15 cellular contexts compared by ENCODE assay signal in genomic region chr6:13415276-13415675, GRCh38.
"Had no signal": no experiment of that assay in that cellular context is flagged by ENCODE, and none has a peak within 500 bp of the region (broad histone marks: within the 10 kb centered on the region; RNA-seq: fewer than 3 reads in every experiment).

No MANE protein-coding gene starts in this region.

- H3K9me3 ChIP-seq: body of pancreas, sigmoid colon, suprapubic skin had no signal

- H3K27me3 Mint-ChIP-seq: activated CD4-positive, alpha-beta memory T cell treated with anti-CD3 and anti-CD28 coated beads for 36 hours; central memory CD8-positive, alpha-beta T cell had no signal

- H3K4me3 Mint-ChIP-seq: activated CD4-positive, alpha-beta memory T cell treated with anti-CD3 and anti-CD28 coated beads for 36 hours; central memory CD8-positive, alpha-beta T cell; endodermal cell; naive thymus-derived CD8-positive, alpha-beta T cell had no signal

- H3K9me3 Mint-ChIP-seq: activated CD4-positive, alpha-beta memory T cell treated with anti-CD3 and anti-CD28 coated beads for 36 hours; central memory CD8-positive, alpha-beta T cell; endodermal cell had no signal

- H3K4me3 ChIP-seq: body of pancreas, sigmoid colon, suprapubic skin had no signal

- DNase-seq: activated CD4-positive, alpha-beta memory T cell treated with anti-CD3 and anti-CD28 coated beads for 36 hours; activated naive CD4-positive, alpha-beta T cell treated with Interleukin-2 at 50 U/mL for 16 hours; body of pancreas; dermis blood vessel endothelial cell; endodermal cell; erythroblast; naive thymus-derived CD8-positive, alpha-beta T cell; occipital lobe; sigmoid colon; stimulated activated CD4-positive, alpha-beta T cell treated with anti-CD3 and anti-CD28 coated beads, Interleukin-12 subunit alpha, Interleukin-12 subunit beta, amount 100 ng/mL, for 4 hours; stimulated activated naive CD4-positive, alpha-beta T cell; T-helper 9 cell had no signal

- H3K36me3 Mint-ChIP-seq: activated CD4-positive, alpha-beta memory T cell treated with anti-CD3 and anti-CD28 coated beads for 36 hours had no signal

- H3K27ac Mint-ChIP-seq: activated CD4-positive, alpha-beta memory T cell treated with anti-CD3 and anti-CD28 coated beads for 36 hours; endodermal cell; naive thymus-derived CD8-positive, alpha-beta T cell; progenitor cell of endocrine pancreas had no signal

- H3K27me3 ChIP-seq: body of pancreas, sigmoid colon, suprapubic skin had no signal

- ATAC-seq: body of pancreas; naive thymus-derived CD8-positive, alpha-beta T cell had no signal

- H3K27ac ChIP-seq: body of pancreas had no signal

- H3K36me3 ChIP-seq: sigmoid colon, suprapubic skin had no signal
